ENCODE assay signal across 1 cellular context in genomic region chr22:20140107-20140445, GRCh38.
TF ChIP-seq lines count a peak whose summit lies in the region.

No MANE protein-coding gene starts in this region.

TF ChIP-seq in K562, 482 proteins besides CTCF, POLR2A, EP300 and RAD21:
- TF ChIP-seq SMARCB1 (IDR thresholded peaks at IDR 0.05; ENCODE audit: insufficient read length, low read depth): no peak
- TF ChIP-seq ZBTB7A (IDR thresholded peaks at IDR 0.05; ENCODE audit: borderline replicate concordance, control insufficient read depth, low read depth, low read length): 0 out of 2 replicates have a peak, but pooled peaks have one; percentile 16
- peak; percentile 55 for TF ChIP-seq FIP1L1 (IDR thresholded peaks at IDR 0.05; ENCODE audit: low read depth, low read length, poor library complexity, severe bottlenecking)
